In genomic region chr10:96402417-96403305, GRCh38 we compare ENCODE assay signal across 22 cellular contexts. TPM values are rescaled to one million over a fixed set of nuclear protein-coding genes. Genes with fewer than 3 reads are reported as not detected.
A peak's percentile ranks its signal among the peaks of the same experiment; 100 is the strongest.
DNase-seq lines count a peak whose midpoint lies in the region; ATAC-seq, FAIRE-seq and TF ChIP-seq lines count a peak whose summit lies in the region.
"Had no signal": no experiment of that assay in that cellular context is flagged by ENCODE, and none has a peak within 500 bp of the region (broad histone marks: within the 10 kb centered on the region; RNA-seq: fewer than 3 reads in every experiment).

No MANE protein-coding gene starts in this region.

- 37% methylated on average over 14 of the region's 16 CpGs for WGBS in HepG2 (ENCODE audit: low lambda C conversion rate)
- 69% methylated on average over 12 of the region's 16 CpGs for WGBS in right lobe of liver (ENCODE audit: insufficient coverage, low coverage, low lambda C conversion rate, missing lambda C conversion rate)
- WGBS in K562 (ENCODE audit: insufficient coverage, low coverage, missing lambda C conversion rate) = 0% methylated on average over 14 of the region's 16 CpGs

- BruUV-seq in HepG2 (replicated peaks; lab: Mats Ljungman, UMichigan) = no TSS peak
- no TSS peak for BruUV-seq in K562 (replicated peaks; lab: Mats Ljungman, UMichigan)

- H3K79me2 ChIP-seq in HepG2 (ENCODE audit: insufficient read depth, low read length) (no peaks in the 10 kb centered on the region), K562 (ENCODE audit: control insufficient read depth, insufficient read depth, low read length) (no peaks in the 10 kb centered on the region)

- in situ Hi-C loops in HepG2 (cut with HindIII; ENCODE audit: extremely low pct_ligation_motif_present, low pct_unique_long_range_greater_than_20kb) = no loop called here
- in situ Hi-C loops in K562 (cut with MboI) = no loop called here

- H3K27ac ChIP-seq in HepG2 (ENCODE audit: extremely low read length, insufficient read depth, low read length) (no peak overlapping the region), right lobe of liver (no peak overlapping the region), K562 (ENCODE audit: extremely low read depth, low read depth, low read length) (no peak overlapping the region)
- H3K27ac ChIP-seq: SK-N-MC had no signal

- H3K27me3 ChIP-seq in HepG2 (ENCODE audit: control insufficient read depth in 1 of 2, insufficient read depth in 2 of 2, low read length in 2 of 2) = peaks cover 2 to 46% of the 10 kb centered on the region in 2 experiments
- H3K27me3 ChIP-seq in right lobe of liver = no peaks in the 10 kb centered on the region
- H3K27me3 ChIP-seq in K562 (ENCODE audit: control insufficient read depth in 2 of 2, insufficient read depth in 2 of 2, low read length in 2 of 2) = peaks cover 15 to 22% of the 10 kb centered on the region in 2 experiments; a peak in 4 of 5 replicates

- CTCF ChIA-PET in HepG2 (lab: Yijun Ruan, JAX; ENCODE audit: low intra/inter-chr PET ratio, low total read pairs) = no interaction called here
- CTCF ChIA-PET in K562 (lab: Yijun Ruan, JAX; ENCODE audit: low intra/inter-chr PET ratio) = no interaction called here

- H3K9me3 ChIP-seq in HepG2 (ENCODE audit: low read length) (no peaks in the 10 kb centered on the region), right lobe of liver (no peaks in the 10 kb centered on the region), K562 (replicated peaks; ENCODE audit: control insufficient read depth, insufficient read depth, low read depth, low read length) (no peaks in the 10 kb centered on the region)

- H3K9ac ChIP-seq in HepG2 (ENCODE audit: insufficient read depth, low read depth, low read length) (no peak overlapping the region), K562 (ENCODE audit: insufficient read depth in 1 of 2, low read depth in 2 of 2, low read length in 2 of 2) (no peak overlapping the region)

- no peak for TF ChIP-seq POLR2A in HepG2 (IDR thresholded peaks at IDR 0.05; ENCODE audit: insufficient read depth in 1 of 2, low read depth in 2 of 2, low read length in 2 of 2)
- TF ChIP-seq POLR2A in right lobe of liver (IDR thresholded peaks at IDR 0.05) = no peak
- no peak for TF ChIP-seq POLR2A in K562 (conservative IDR thresholded peaks at IDR 0.05)

- ATAC-seq in HepG2 = peak; percentile 44; the same call in 1 of the 3 replicates
- no peak for ATAC-seq in right lobe of liver
- 0 out of 3 replicates have a peak, but pooled peaks have one; percentile 42 for ATAC-seq in K562
- ATAC-seq in HG03280 (IDR thresholded peaks at IDR 0.05; ENCODE audit: unreplicated experiment) = no peak

- H3K9me1 ChIP-seq in K562 (ENCODE audit: control insufficient read depth, insufficient read depth, low read length) = no peaks in the 10 kb centered on the region

- H4K20me1 ChIP-seq in HepG2 (ENCODE audit: insufficient read depth, low read length) (no peaks in the 10 kb centered on the region), K562 (replicated peaks; ENCODE audit: control insufficient read depth, insufficient read depth, low read length) (no peaks in the 10 kb centered on the region)

- FAIRE-seq in HepG2 (lab: Jason Lieb, UNC) (no peak), K562 (lab: Jason Lieb, UNC) (no peak)
- FAIRE-seq: HTR-8/SVneo, RCC 7860 had no signal

- intact Hi-C loops in HepG2 (cut with micrococcal nuclease; ENCODE audit: unreplicated experiment) (no loop called here), right lobe of liver (cut with DNase I) (no loop called here), K562 (cut with micrococcal nuclease) (no loop called here)

- H2AFZ ChIP-seq in HepG2 (ENCODE audit: low read length) (no peak overlapping the region), K562 (ENCODE audit: low read depth, low read length) (no peak overlapping the region)

- DNase-seq in HepG2 (ENCODE audit: low spot score) = no peak
- no peak for DNase-seq in right lobe of liver
- peak in 1 of 4 experiments; percentile 4 for DNase-seq in K562 (ENCODE audit: extremely low read depth in 1 of 4, low spot score in 3 of 4)
- DNase-seq in mesenteric fat pad (ENCODE audit: low spot score) = peak; percentile 80
- no peak for DNase-seq in NCI-H2227 (lab: John Stamatoyannopoulos, UW; ENCODE audit: unreplicated experiment)
- DNase-seq in NAMALWA (ENCODE audit: low spot score) = no peak
- DNase-seq: C1 segment of cervical spinal cord; CD8-positive, alpha-beta memory T cell; DMS79; HCEC 1CT; MM.1S; NCI-H1105; NCI-H187; NCI-H345; NCI-H524 treated with DMSO at 0.1 percent for 48 hours; NK-92 treated with Interleukin-12 subunit alpha and Interleukin-12 subunit beta, amount 100 ng/mL, for 24 hours; Right ventricle myocardium superior had no signal

- no peaks in the 10 kb centered on the region for H3K4me1 ChIP-seq in HepG2 (ENCODE audit: insufficient read depth, low read length)
- no peaks in the 10 kb centered on the region for H3K4me1 ChIP-seq in right lobe of liver
- H3K4me1 ChIP-seq in K562 (replicated peaks in 1 of 2; ENCODE audit: control insufficient read depth in 2 of 2, insufficient read depth in 2 of 2, low read length in 2 of 2) = no peaks in the 10 kb centered on the region

- POLR2A ChIA-PET in HepG2 (lab: Yijun Ruan, JAX) = no interaction called here
- POLR2A ChIA-PET in K562 (lab: Yijun Ruan, JAX) = interaction anchor here (0.5 kb wide), 1 partner anchor 1150 kb away, joined by 3 read pairs; no protein-coding TSS in a partner anchor

- H3K4me2 ChIP-seq in HepG2 (ENCODE audit: low read depth, low read length) (no peak overlapping the region), K562 (ENCODE audit: insufficient read depth, low read length) (no peak overlapping the region)

- TF ChIP-seq EP300 in HepG2 (IDR thresholded peaks at IDR 0.05; ENCODE audit: low read depth in 2 of 2, low read length in 2 of 2) = no peak
- TF ChIP-seq EP300 in HepG2 (CRISPR knock-in tag; IDR thresholded peaks at IDR 0.05; ENCODE audit: borderline replicate concordance) = no peak
- no peak for TF ChIP-seq EP300 in K562 (IDR thresholded peaks at IDR 0.05; ENCODE audit: low read length)

- no peaks in the 10 kb centered on the region for H3K36me3 ChIP-seq in HepG2 (replicated peaks in 1 of 2; ENCODE audit: control insufficient read depth in 1 of 2, insufficient read depth in 2 of 2, low read length in 2 of 2)
- H3K36me3 ChIP-seq in right lobe of liver = no peaks in the 10 kb centered on the region
- H3K36me3 ChIP-seq in K562 (ENCODE audit: control insufficient read depth, insufficient read depth, low read length) = no peaks in the 10 kb centered on the region

- TF ChIP-seq CTCF in HepG2 (CRISPR knock-in tag; IDR thresholded peaks at IDR 0.05) (no peak), right lobe of liver (IDR thresholded peaks at IDR 0.05) (no peak), K562 (IDR thresholded peaks at IDR 0.05 in 2 of 3, conservative IDR thresholded peaks at IDR 0.05 in 1 of 3; ENCODE audit: insufficient read depth in 2 of 3, low read depth in 1 of 3, low read length in 3 of 3) (0 out of 6 replicates have a peak, but pooled peaks of 2 of the 3 experiments have one; percentile 14 to 15)

- TF ChIP-seq RAD21 in HepG2 (CRISPR knock-in tag; IDR thresholded peaks at IDR 0.05) (no peak), K562 (CRISPR knock-in tag; conservative IDR thresholded peaks at IDR 0.05 in 1 of 2, IDR thresholded peaks at IDR 0.05 in 1 of 2) (peak in 1 of 2 experiments; percentile 5; a peak in 1 of 4 replicates)

- no peak overlapping the region for H3K4me3 ChIP-seq in HepG2 (replicated peaks in 1 of 3; ENCODE audit: insufficient read depth in 1 of 3, low read depth in 2 of 3, low read length in 3 of 3)
- H3K4me3 ChIP-seq in right lobe of liver = no peak overlapping the region
- H3K4me3 ChIP-seq in K562 = no peak overlapping the region
- H3K4me3 ChIP-seq: SK-N-MC had no signal

RNA-seq across cellular contexts. Expression of gene OPALIN, which starts 43.9 kb away (rescaled TPM):
- total RNA-seq in HepG2 (2016; rRNA removed; fragmentation: Illumina TruSeq; extraction: Trizol) = not detected in 2 replicates
- total RNA-seq in HepG2 (2016; cell fraction: cytosol; rRNA removed; fragmentation: Illumina TruSeq; extraction: Trizol; ENCODE audit: low read depth) = not detected in 2 replicates
- total RNA-seq in HepG2 (2016; cell fraction: insoluble cytoplasmic fraction; rRNA removed; fragmentation: Illumina TruSeq; extraction: Trizol) = not detected in 2 replicates
- total RNA-seq in HepG2 (2016; cell fraction: membrane; rRNA removed; fragmentation: Illumina TruSeq; extraction: Trizol) = not detected in 2 replicates
- total RNA-seq in HepG2 (2016; cell fraction: nucleus; rRNA removed; fragmentation: Illumina TruSeq; extraction: Trizol) = not detected in 2 replicates
- polyA plus RNA-seq in HepG2 (2011; rRNA removed) = not detected in 2 replicates
- not detected in 2 replicates for polyA plus RNA-seq in HepG2 (2011; cell fraction: cytosol; rRNA removed)
- polyA plus RNA-seq in HepG2 (2011; cell fraction: nucleus; rRNA removed) = not detected in 2 replicates
- polyA plus RNA-seq in HepG2 (2012) = not detected in 2 replicates
- not detected in 2 replicates for polyA plus RNA-seq in HepG2 (2016; cell fraction: cytosol; fragmentation: Illumina TruSeq; extraction: Trizol; ENCODE audit: low read depth)
- polyA plus RNA-seq in HepG2 (2016; cell fraction: insoluble cytoplasmic fraction; fragmentation: Illumina TruSeq; extraction: Trizol; ENCODE audit: low read depth) = not detected in 2 replicates
- polyA plus RNA-seq in HepG2 (2016; cell fraction: membrane; fragmentation: Illumina TruSeq; extraction: Trizol; ENCODE audit: low read depth) = not detected in 2 replicates
- polyA plus RNA-seq in HepG2 (2016; cell fraction: nucleus; fragmentation: Illumina TruSeq; extraction: Trizol; ENCODE audit: insufficient read depth, low read depth) = not detected in 2 replicates
- polyA minus RNA-seq in HepG2 (2011; rRNA and poly(A)+ RNA removed; ENCODE audit: low replicate concordance) = not detected in 2 replicates
- polyA minus RNA-seq in HepG2 (2011; cell fraction: cytosol; rRNA and poly(A)+ RNA removed) = not detected in 2 replicates
- polyA minus RNA-seq in HepG2 (2011; cell fraction: nucleus; rRNA and poly(A)+ RNA removed) = not detected in 2 replicates
- not detected for total RNA-seq in right lobe of liver
- not detected in 2 replicates for total RNA-seq in K562 (2011; cell fraction: chromatin; rRNA removed; ENCODE audit: low replicate concordance)
- total RNA-seq in K562 (2011; cell fraction: nucleolus; rRNA removed) = not detected in 2 replicates
- not detected in 2 replicates for total RNA-seq in K562 (2011; cell fraction: nucleoplasm; rRNA removed)
- total RNA-seq in K562 (2014; rRNA removed) = not detected in 2 replicates
- not detected in 2 replicates for total RNA-seq in K562 (2014; rRNA removed; fragmentation: Illumina TruSeq; extraction: Trizol)
- total RNA-seq in K562 (2015; rRNA removed; fragmentation: Illumina TruSeq; extraction: Trizol) = not detected in 2 replicates
- not detected in 2 replicates for total RNA-seq in K562 (2021)
- not detected in 2 replicates for polyA plus RNA-seq in K562 (2011; rRNA removed)
- not detected in 2 replicates for polyA plus RNA-seq in K562 (2011; cell fraction: cytosol; rRNA removed)
- polyA plus RNA-seq in K562 (2011; cell fraction: nucleus; rRNA removed) = not detected in 2 replicates
- polyA plus RNA-seq in K562 (2012) = not detected in 2 replicates
- polyA plus RNA-seq in K562 (2014; fragmentation: Illumina TruSeq; extraction: Trizol) = not detected in 2 replicates
- polyA plus RNA-seq in K562 (2014; fragmentation: Nextera tagmentation; extraction: Ambion mirVana) = not detected
- not detected in 2 replicates for polyA plus RNA-seq in K562 (2014; rRNA removed)
- polyA minus RNA-seq in K562 (2011; rRNA and poly(A)+ RNA removed) = not detected in 2 replicates
- polyA minus RNA-seq in K562 (2011; cell fraction: cytosol; rRNA and poly(A)+ RNA removed) = not detected in 2 replicates
- not detected in 2 replicates for polyA minus RNA-seq in K562 (2011; cell fraction: nucleus; rRNA and poly(A)+ RNA removed)
- total RNA-seq in mesenteric fat pad = not detected
- total RNA-seq: CD8-positive, alpha-beta memory T cell; LHCN-M2; Right ventricle myocardium superior had no signal
- polyA plus RNA-seq: CD8-positive, alpha-beta memory T cell had no signal

Comparison
In these comparisons a context has a peak if more than half of its experiments do, and no peak if none do; other contexts are left out.
1. ATAC-seq: peak in HepG2 (single experiment) and K562 (single experiment); none in right lobe of liver (0 of 4) and HG03280 (single experiment).
2. CTCF ChIP-seq: peak in K562 (2 of 3); none in HepG2 (single experiment) and right lobe of liver (0 of 4).
3. Of the 241 proteins assayed by ChIP-seq in both HepG2 and K562: peak only in HepG2: none; only in K562: CTCF; in both: none; in neither: 239; mixed calls (peak in some experiments, not most) for 1.